ENCODE assay signal across 8 cellular contexts in genomic region chr1:25948641-25949040, GRCh38.
"Had no signal": no experiment of that assay in that cellular context is flagged by ENCODE, and none has a peak within 500 bp of the region (broad histone marks: within the 10 kb centered on the region; RNA-seq: fewer than 3 reads in every experiment).

No MANE protein-coding gene starts in this region.

- H3K9ac ChIP-seq: KMS-11 had no signal

- DNase-seq: GOT3, H7, HFFc6, IMR-90, KBM-7 had no signal

- H3K9me3 ChIP-seq: HAP-1 had no signal

- ATAC-seq: HCT116 had no signal

- H3K4me3 Mint-ChIP-seq: HFFc6 had no signal

- H3K4me3 ChIP-seq: HAP-1 had no signal

- H3K27ac ChIP-seq: KMS-11 had no signal

- H3K36me3 ChIP-seq: HAP-1 had no signal

- H3K4me2 ChIP-seq: KMS-11 had no signal

- H3K4me1 ChIP-seq: HAP-1 had no signal

- H3K27ac Mint-ChIP-seq: HFFc6 had no signal
